ENCODE assay signal across 10 cellular contexts in genomic region chr7:50262916-50263690, GRCh38. TPM values are rescaled to one million over a fixed set of nuclear protein-coding genes. Genes with fewer than 3 reads are reported as not detected.
DNase-seq lines count a peak whose midpoint lies in the region; ATAC-seq and TF ChIP-seq lines count a peak whose summit lies in the region.
"Had no signal": no experiment of that assay in that cellular context is flagged by ENCODE, and none has a peak within 500 bp of the region (broad histone marks: within the 10 kb centered on the region; RNA-seq: fewer than 3 reads in every experiment).

No MANE protein-coding gene starts in this region.

- H3K4me3 ChIP-seq in gastroesophageal sphincter, result no peak overlapping the region

- peak overlapping the region; percentile 46 for H3K4me3 Mint-ChIP-seq in central memory CD8-positive, alpha-beta T cell

- no peaks in the 10 kb centered on the region for H3K9me3 Mint-ChIP-seq in central memory CD8-positive, alpha-beta T cell

- TF ChIP-seq POLR2A in gastroesophageal sphincter (IDR thresholded peaks at IDR 0.05), result no peak

- 0 to 6% methylated on average over 1 of the region's 1 CpG for WGBS in gastroesophageal sphincter (ENCODE audit: low coverage in 1 of 2), 2 donors

- no peaks in the 10 kb centered on the region for H3K9me3 ChIP-seq in gastroesophageal sphincter

- no peak for TF ChIP-seq EP300 in gastroesophageal sphincter (IDR thresholded peaks at IDR 0.05)

- peaks cover 89% of the 10 kb centered on the region for H3K4me1 Mint-ChIP-seq in central memory CD8-positive, alpha-beta T cell

- H3K4me1 ChIP-seq in gastroesophageal sphincter, result no peaks in the 10 kb centered on the region

- no peaks in the 10 kb centered on the region for H3K27me3 ChIP-seq in gastroesophageal sphincter

- no peaks in the 10 kb centered on the region for H3K27me3 Mint-ChIP-seq in central memory CD8-positive, alpha-beta T cell

- no peak for TF ChIP-seq CTCF in GM13976 (IDR thresholded peaks at IDR 0.05; ENCODE audit: borderline replicate concordance, control extremely low read depth, extremely low read depth, insufficient read depth, missing control alignments)
- no peak for TF ChIP-seq CTCF in gastroesophageal sphincter (IDR thresholded peaks at IDR 0.05)

- ATAC-seq in GM21576 (IDR thresholded peaks at IDR 0.05; ENCODE audit: unreplicated experiment) (peak; percentile 48), gastroesophageal sphincter (no peak)
- ATAC-seq in central memory CD8-positive, alpha-beta T cell (replicated peaks; ENCODE audit: extremely low read depth, poor library complexity, severe bottlenecking), result no peak

- peak overlapping the region; percentile 94 for H3K27ac Mint-ChIP-seq in central memory CD8-positive, alpha-beta T cell (ENCODE audit: low read depth)

- H3K27ac ChIP-seq in gastroesophageal sphincter, result no peak overlapping the region

- H3K36me3 Mint-ChIP-seq in central memory CD8-positive, alpha-beta T cell (ENCODE audit: insufficient read depth), result peaks cover 13% of the 10 kb centered on the region

- in situ Hi-C loops in GM13976 (cut with MboI; ENCODE audit: low sequenced_read_pairs, unreplicated experiment) (no loop called here), KBM-7 (cut with MboI; ENCODE audit: low pct_unique_long_range_greater_than_20kb, low sequenced_read_pairs) (no loop called here)

- no peaks in the 10 kb centered on the region for H3K36me3 ChIP-seq in gastroesophageal sphincter

- DNase-seq in GM13976 (ENCODE audit: low spot score) (peak; percentile 37), KBM-7 (peak; percentile 76), HK-2 (ENCODE audit: unreplicated experiment) (no peak), EL (no peak)
- no peak for DNase-seq in central memory CD8-positive, alpha-beta T cell (ENCODE audit: low spot score in 2 of 2)
- no peak for DNase-seq in activated CD4-positive, CD25-positive, alpha-beta regulatory T cell (lab: John Stamatoyannopoulos, UW)
- DNase-seq: activated CD8-positive, alpha-beta memory T cell treated with anti-CD3 and anti-CD28 coated beads, Interleukin-2, amount 50 U/mL, for 4 hours; HCEC 1CT had no signal

RNA-seq across cellular contexts. Expression of gene IKZF1, which starts 41.4 kb away (rescaled TPM):
- total RNA-seq in gastroesophageal sphincter, result 10 to 100 TPM in 1 of 4 donors, 1 to 10 TPM in 3; 2.5 to 14.1 (median 5.9) TPM

Comparison
In these comparisons a context has a peak if more than half of its experiments do, and no peak if none do; other contexts are left out.
1. DNase-seq: peak in GM13976 (single experiment) and KBM-7 (single experiment); none in central memory CD8-positive, alpha-beta T cell (0 of 2), HK-2 (single experiment), EL (single experiment) and activated CD4-positive, CD25-positive, alpha-beta regulatory T cell (0 of 4).